Comparison of ENCODE assay signal across 8 cellular contexts in genomic region chr9:33290994-33291397, GRCh38. TPM values are rescaled to one million over a fixed set of nuclear protein-coding genes. Genes with fewer than 3 reads are reported as not detected.
A peak's percentile ranks its signal among the peaks of the same experiment; 100 is the strongest.
DNase-seq lines count a peak whose midpoint lies in the region; ATAC-seq, FAIRE-seq and TF ChIP-seq lines count a peak whose summit lies in the region.

No MANE protein-coding gene starts in this region.

- ATAC-seq in activated CD8-positive, alpha-beta memory T cell treated with anti-CD3 and anti-CD28 coated beads, Interleukin-2, amount 10 ng/mL, durations not matched to agents 7 days and 5 days, result no peak
- ATAC-seq in GM18511 (IDR thresholded peaks at IDR 0.05; ENCODE audit: unreplicated experiment), result no peak

- H3K36me3 ChIP-seq in SU-DHL-6 (ENCODE audit: low read length), result 0 out of 2 replicates have a peak, but pooled peaks cover 17% of the 10 kb centered on the region

- peak overlapping the region; percentile 98 for H3K4me3 Mint-ChIP-seq in activated CD8-positive, alpha-beta memory T cell treated with anti-CD3 and anti-CD28 coated beads, Interleukin-2, amount 10 ng/mL, durations not matched to agents 7 days and 5 days

- H3K4me2 ChIP-seq in SU-DHL-6 (ENCODE audit: low read depth, low read length, poor library complexity, severe bottlenecking), result peak overlapping the region; percentile 60

- CTCF ChIA-PET in activated CD8-positive, alpha-beta memory T cell treated with anti-CD3 and anti-CD28 coated beads, Interleukin-2, amount 10 ng/mL, durations not matched to agents 7 days and 5 days (lab: Charles Lee), result interaction anchor here (0.9 to 1.1 kb wide), 2 partner anchors 10 to 126 kb away, joined by 3 read pairs; no protein-coding TSS in a partner anchor

- H3K79me2 ChIP-seq in SU-DHL-6 (ENCODE audit: insufficient read depth, low read length), result peaks cover 55% of the 10 kb centered on the region

- H2AFZ ChIP-seq in SU-DHL-6 (ENCODE audit: low read depth, low read length, severe bottlenecking), result peak overlapping the region; percentile 27

- H3K9me3 ChIP-seq in SU-DHL-6 (ENCODE audit: insufficient read depth, low read length), result no peaks in the 10 kb centered on the region

- DNase-seq in activated CD8-positive, alpha-beta memory T cell treated with anti-CD3 and anti-CD28 coated beads, Interleukin-2, amount 10 ng/mL, durations not matched to agents 7 days and 5 days, result no peak
- no peak for DNase-seq in activated CD8-positive, alpha-beta memory T cell treated with anti-CD3 and anti-CD28 coated beads, Interleukin-2, amount 50 U/mL, for 4 hours
- DNase-seq in foreskin fibroblast (no peak), skeletal muscle cell (ENCODE audit: low read depth) (no peak), H54 (ENCODE audit: insufficient read length, low spot score) (no peak)
- no peak for DNase-seq in stimulated activated CD4-positive, alpha-beta T cell treated with anti-CD3 and anti-CD28 coated beads, Interleukin-2, amount 100 ng/mL, for 48 hours

- H3K9me2 ChIP-seq in SU-DHL-6 (replicated peaks; ENCODE audit: insufficient read depth, low read length), result no peaks in the 10 kb centered on the region

- H3K27ac Mint-ChIP-seq in activated CD8-positive, alpha-beta memory T cell treated with anti-CD3 and anti-CD28 coated beads, Interleukin-2, amount 10 ng/mL, durations not matched to agents 7 days and 5 days, result peak overlapping the region; percentile 100

- peak overlapping the region; percentile 91 for H3K27ac ChIP-seq in SU-DHL-6 (ENCODE audit: low read depth, low read length)

- peaks cover 44% of the 10 kb centered on the region for H3K36me3 Mint-ChIP-seq in activated CD8-positive, alpha-beta memory T cell treated with anti-CD3 and anti-CD28 coated beads, Interleukin-2, amount 10 ng/mL, durations not matched to agents 7 days and 5 days

- peak overlapping the region; percentile 90 for H3K9ac ChIP-seq in SU-DHL-6 (ENCODE audit: low read length)

- H3K9me3 Mint-ChIP-seq in activated CD8-positive, alpha-beta memory T cell treated with anti-CD3 and anti-CD28 coated beads, Interleukin-2, amount 10 ng/mL, durations not matched to agents 7 days and 5 days (ENCODE audit: low read depth), result no peaks in the 10 kb centered on the region

- H4K20me1 ChIP-seq in SU-DHL-6 (ENCODE audit: low read depth, low read length), result no peaks in the 10 kb centered on the region

- H3K4me3 ChIP-seq in SU-DHL-6 (ENCODE audit: insufficient read depth, low read length, poor library complexity, severe bottlenecking), result peak overlapping the region; percentile 85
- peak overlapping the region; percentile 65 to 72 for H3K4me3 ChIP-seq in foreskin fibroblast (ENCODE audit: low read depth in 1 of 2, low read length in 2 of 2)
- H3K4me3 ChIP-seq in skeletal muscle cell (ENCODE audit: low read depth, low read length), result peak overlapping the region; percentile 88

- peaks cover 32% of the 10 kb centered on the region for H3F3A ChIP-seq in SU-DHL-6 (ENCODE audit: insufficient read depth)

- no peak for TF ChIP-seq POLR2A in H54 (IDR thresholded peaks at IDR 0.05; ENCODE audit: low read depth, low read length)

- H3K4me1 Mint-ChIP-seq in activated CD8-positive, alpha-beta memory T cell treated with anti-CD3 and anti-CD28 coated beads, Interleukin-2, amount 10 ng/mL, durations not matched to agents 7 days and 5 days, result peaks cover 62% of the 10 kb centered on the region

- no peaks in the 10 kb centered on the region for H3K27me3 ChIP-seq in SU-DHL-6 (ENCODE audit: low read length)

- H3K27me3 Mint-ChIP-seq in activated CD8-positive, alpha-beta memory T cell treated with anti-CD3 and anti-CD28 coated beads, Interleukin-2, amount 10 ng/mL, durations not matched to agents 7 days and 5 days, result peaks cover 2% of the 10 kb centered on the region

- FAIRE-seq in H54 (lab: Jason Lieb, UNC), result no peak

- TF ChIP-seq CTCF in SU-DHL-6 (IDR thresholded peaks at IDR 0.05; ENCODE audit: insufficient read depth, low read length, poor library complexity, severe bottlenecking) (no peak), foreskin fibroblast (IDR thresholded peaks at IDR 0.05; ENCODE audit: low read depth, low read length) (no peak)

RNA-seq across cellular contexts. Expression of gene NFX1, which starts 0.7 kb away (rescaled TPM):
- total RNA-seq in activated CD8-positive, alpha-beta memory T cell treated with anti-CD3 and anti-CD28 coated beads, Interleukin-2, amount 10 ng/mL, durations not matched to agents 7 days and 5 days, result 10 to 100 TPM; 46.3 to 48.1 TPM

RNA-seq across cellular contexts. Expression of gene CHMP5, which starts 26.1 kb away (rescaled TPM):
- 100 to 1,000 TPM; 114 to 130 TPM for total RNA-seq in activated CD8-positive, alpha-beta memory T cell treated with anti-CD3 and anti-CD28 coated beads, Interleukin-2, amount 10 ng/mL, durations not matched to agents 7 days and 5 days

RNA-seq across cellular contexts. Expression of gene BAG1, which starts 26.5 kb away (rescaled TPM):
- 10 to 100 TPM; 74.9 to 81.0 TPM for total RNA-seq in activated CD8-positive, alpha-beta memory T cell treated with anti-CD3 and anti-CD28 coated beads, Interleukin-2, amount 10 ng/mL, durations not matched to agents 7 days and 5 days

RNA-seq across cellular contexts. Expression of gene SPINK4, which starts 51.0 kb away (rescaled TPM):
- total RNA-seq in activated CD8-positive, alpha-beta memory T cell treated with anti-CD3 and anti-CD28 coated beads, Interleukin-2, amount 10 ng/mL, durations not matched to agents 7 days and 5 days, result not detected
